Comparison of ENCODE assay signal across 12 cellular contexts in the genomic region with DNA sequence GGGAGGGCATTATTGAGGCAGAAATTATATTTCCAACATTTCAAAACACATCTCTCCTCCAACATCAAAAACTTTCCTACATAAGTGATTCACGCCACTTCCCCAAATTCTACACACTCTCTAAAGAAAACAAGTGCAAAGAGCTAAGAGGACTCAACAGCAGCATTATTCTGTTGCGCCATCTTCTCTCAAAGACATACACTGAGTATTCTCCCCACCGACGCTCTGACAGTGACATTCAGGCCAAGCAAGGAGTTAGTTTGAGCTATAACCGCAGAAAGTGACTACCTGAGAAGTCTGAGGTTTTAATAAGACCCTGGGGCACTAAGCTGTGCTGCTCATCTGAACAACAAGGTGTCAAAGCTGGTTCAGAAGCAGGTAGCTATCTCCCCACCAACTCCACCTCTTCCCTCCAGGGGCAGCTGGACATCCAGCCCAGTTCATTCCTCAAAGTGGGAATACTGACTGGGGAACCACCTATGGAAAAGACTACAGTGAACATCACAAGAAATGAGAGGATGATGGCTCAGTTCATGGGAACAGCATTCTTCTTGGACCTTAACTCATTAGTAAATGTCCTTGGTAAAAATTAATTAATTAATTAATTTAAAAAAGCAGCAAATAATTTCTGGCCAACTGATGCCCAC.
A peak's percentile ranks its signal among the peaks of the same experiment; 100 is the strongest.
DNase-seq lines count a peak whose midpoint lies in the region; ATAC-seq, FAIRE-seq and TF ChIP-seq lines count a peak whose summit lies in the region.
"Had no signal": no experiment of that assay in that cellular context is flagged by ENCODE, and none has a peak within 500 bp of the region (broad histone marks: within the 10 kb centered on the region; RNA-seq: fewer than 3 reads in every experiment).

No MANE protein-coding gene starts in this region.

- H3K36me3 ChIP-seq in astrocyte (ENCODE audit: insufficient read depth, low read length), result peaks cover 29% of the 10 kb centered on the region
- H3K36me3 ChIP-seq: HAP-1 had no signal

- no peak overlapping the region for H3K4me2 ChIP-seq in astrocyte (ENCODE audit: low read length)

- H2AFZ ChIP-seq in astrocyte (ENCODE audit: low read depth, low read length), result no peak overlapping the region

- peaks cover 59% of the 10 kb centered on the region for H3K4me1 Mint-ChIP-seq in astrocyte (ENCODE audit: low read depth, unreplicated experiment)
- H3K4me1 Mint-ChIP-seq in chondrocyte (ENCODE audit: low read depth), result peaks cover 46% of the 10 kb centered on the region

- H3K27ac ChIP-seq in astrocyte (ENCODE audit: low read depth, low read length), result no peak overlapping the region

- H3K4me3 ChIP-seq in astrocyte (ENCODE audit: insufficient read depth, low read depth, low read length), result no peak overlapping the region
- H3K4me3 ChIP-seq: HAP-1 had no signal

- FAIRE-seq in astrocyte (lab: Jason Lieb, UNC) (no peak), frontal cortex (lab: Jason Lieb, UNC) (no peak), RCC 7860 (lab: Jason Lieb, UNC) (no peak)

- H3K36me3 Mint-ChIP-seq in astrocyte (ENCODE audit: low read depth, unreplicated experiment), result peaks cover 28% of the 10 kb centered on the region
- peaks cover 21% of the 10 kb centered on the region for H3K36me3 Mint-ChIP-seq in chondrocyte (ENCODE audit: low read depth)

- H3K4me3 Mint-ChIP-seq in astrocyte (ENCODE audit: unreplicated experiment) (no peak overlapping the region), chondrocyte (ENCODE audit: unreplicated experiment) (no peak overlapping the region)

- TF ChIP-seq CTCF in astrocyte (IDR thresholded peaks at IDR 0.05; ENCODE audit: insufficient read depth, low read depth, low read length) (no peak), chondrocyte (IDR thresholded peaks at IDR 0.05) (no peak)

- H3K9ac ChIP-seq in astrocyte (ENCODE audit: low read length), result no peak overlapping the region

- H3K9me3 Mint-ChIP-seq in astrocyte (ENCODE audit: unreplicated experiment), result no peaks in the 10 kb centered on the region
- H3K9me3 Mint-ChIP-seq in chondrocyte (ENCODE audit: low read depth), result peaks cover 3% of the 10 kb centered on the region

- H3K27ac Mint-ChIP-seq in astrocyte (ENCODE audit: unreplicated experiment) (peak overlapping the region; percentile 43), chondrocyte (ENCODE audit: unreplicated experiment) (no peak overlapping the region)

- H3K79me2 ChIP-seq in astrocyte (ENCODE audit: insufficient read depth, low read length), result peaks cover 2% of the 10 kb centered on the region

- no peaks in the 10 kb centered on the region for H4K20me1 ChIP-seq in astrocyte (ENCODE audit: insufficient read depth, low read length)

- H3K27me3 Mint-ChIP-seq in astrocyte (ENCODE audit: low read depth, unreplicated experiment), result no peaks in the 10 kb centered on the region
- no peaks in the 10 kb centered on the region for H3K27me3 Mint-ChIP-seq in chondrocyte (ENCODE audit: low read depth)

- DNase-seq in astrocyte (ENCODE audit: low read depth) (no peak), frontal cortex (ENCODE audit: low spot score in 2 of 2) (no peak), RCC 7860 (ENCODE audit: low spot score) (no peak), chondrocyte (ENCODE audit: low spot score) (no peak)
- DNase-seq in activated T-cell treated with anti-CD3 and anti-CD28 coated beads, Interleukin-2, amount 50 U/mL, for 48 hours, result no peak
- DNase-seq: COR-L47, hippocampal formation, NCI-H1417 treated with DMSO at 0.1 percent for 48 hours had no signal

- ATAC-seq in GM18519 (IDR thresholded peaks at IDR 0.05; ENCODE audit: low FRiP score, unreplicated experiment) (peak; percentile 43), GM21529 (IDR thresholded peaks at IDR 0.05; ENCODE audit: unreplicated experiment) (peak; percentile 53), HG03378 (IDR thresholded peaks at IDR 0.05; ENCODE audit: unreplicated experiment) (peak; percentile 43)

- H3K9me3 ChIP-seq in astrocyte (ENCODE audit: insufficient read depth, low read depth, low read length), result no peaks in the 10 kb centered on the region
- H3K9me3 ChIP-seq: HAP-1 had no signal

- peaks cover 22% of the 10 kb centered on the region for H3K4me1 ChIP-seq in astrocyte (ENCODE audit: insufficient read depth, low read length)
- H3K4me1 ChIP-seq: HAP-1 had no signal

- H3K27me3 ChIP-seq in astrocyte (ENCODE audit: insufficient read depth, low read length), result no peaks in the 10 kb centered on the region
